ENCODE assay signal across 8 cellular contexts in the genomic region with DNA sequence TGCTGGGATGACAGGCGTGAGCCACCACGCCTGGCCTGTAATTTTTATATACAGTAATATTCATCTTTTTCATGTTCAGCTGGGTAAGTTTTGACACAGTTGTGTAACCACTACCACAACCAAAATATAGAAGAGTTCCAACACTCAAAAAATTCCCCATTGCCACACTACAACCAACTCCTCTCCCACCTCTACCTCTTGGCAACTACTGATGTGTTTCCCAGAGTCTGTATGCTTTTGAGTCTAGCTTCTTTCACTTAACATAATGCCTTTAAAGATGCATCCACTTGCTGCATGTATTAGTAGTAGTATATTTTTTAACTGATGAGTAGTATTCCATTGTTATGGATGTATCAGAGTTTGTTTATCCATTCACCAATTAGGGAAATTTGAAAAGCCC.
DNase-seq lines count a peak whose midpoint lies in the region; ATAC-seq and TF ChIP-seq lines count a peak whose summit lies in the region.

No MANE protein-coding gene starts in this region.

- H3K27me3 Mint-ChIP-seq in activated naive CD4-positive, alpha-beta T cell treated with anti-CD3 and anti-CD28 coated beads, Interleukin-2, amount 50 U/mL, for 24 hours, result no peaks in the 10 kb centered on the region
- H3K27me3 Mint-ChIP-seq in stimulated activated naive CD8-positive, alpha-beta T cell treated with anti-CD3 and anti-CD28 coated beads, Interleukin-15, Interleukin-2, amounts not matched to agents 100 ng/mL and 50 ng/mL, for 24 hours, result no peaks in the 10 kb centered on the region
- H3K27me3 Mint-ChIP-seq in glutamatergic neuron (ENCODE audit: unreplicated experiment), result peaks cover 2% of the 10 kb centered on the region

- no peak for DNase-seq in activated naive CD4-positive, alpha-beta T cell treated with anti-CD3 and anti-CD28 coated beads, Interleukin-2, amount 50 U/mL, for 16 hours
- DNase-seq in cortex of kidney (lab: John Stamatoyannopoulos, UW) (no peak), glutamatergic neuron (no peak)
- DNase-seq in effector CD8-positive, alpha-beta T cell (lab: John Stamatoyannopoulos, UW), result no peak

- H3K4me3 Mint-ChIP-seq in activated naive CD4-positive, alpha-beta T cell treated with anti-CD3 and anti-CD28 coated beads, Interleukin-2, amount 50 U/mL, for 24 hours, result peak overlapping the region; percentile 24
- peak overlapping the region; percentile 19 for H3K4me3 Mint-ChIP-seq in stimulated activated naive CD8-positive, alpha-beta T cell treated with anti-CD3 and anti-CD28 coated beads, Interleukin-15, Interleukin-2, amounts not matched to agents 100 ng/mL and 50 ng/mL, for 24 hours
- H3K4me3 Mint-ChIP-seq in glutamatergic neuron (ENCODE audit: unreplicated experiment), result no peak overlapping the region

- peak overlapping the region; percentile 52 for H3K27ac Mint-ChIP-seq in activated naive CD4-positive, alpha-beta T cell treated with anti-CD3 and anti-CD28 coated beads, Interleukin-2, amount 50 U/mL, for 24 hours
- H3K27ac Mint-ChIP-seq in stimulated activated naive CD8-positive, alpha-beta T cell treated with anti-CD3 and anti-CD28 coated beads, Interleukin-15, Interleukin-2, amounts not matched to agents 100 ng/mL and 50 ng/mL, for 24 hours, result peak overlapping the region; percentile 88
- H3K27ac Mint-ChIP-seq in glutamatergic neuron (ENCODE audit: unreplicated experiment), result no peak overlapping the region

- no peaks in the 10 kb centered on the region for H3K9me3 Mint-ChIP-seq in activated naive CD4-positive, alpha-beta T cell treated with anti-CD3 and anti-CD28 coated beads, Interleukin-2, amount 50 U/mL, for 24 hours
- H3K9me3 Mint-ChIP-seq in stimulated activated naive CD8-positive, alpha-beta T cell treated with anti-CD3 and anti-CD28 coated beads, Interleukin-15, Interleukin-2, amounts not matched to agents 100 ng/mL and 50 ng/mL, for 24 hours, result no peaks in the 10 kb centered on the region
- no peaks in the 10 kb centered on the region for H3K9me3 Mint-ChIP-seq in glutamatergic neuron (ENCODE audit: unreplicated experiment)

- H3K36me3 Mint-ChIP-seq in activated naive CD4-positive, alpha-beta T cell treated with anti-CD3 and anti-CD28 coated beads, Interleukin-2, amount 50 U/mL, for 24 hours, result peaks cover 4% of the 10 kb centered on the region
- H3K36me3 Mint-ChIP-seq in stimulated activated naive CD8-positive, alpha-beta T cell treated with anti-CD3 and anti-CD28 coated beads, Interleukin-15, Interleukin-2, amounts not matched to agents 100 ng/mL and 50 ng/mL, for 24 hours (ENCODE audit: low read depth), result peaks cover 17% of the 10 kb centered on the region
- no peaks in the 10 kb centered on the region for H3K36me3 Mint-ChIP-seq in glutamatergic neuron (ENCODE audit: unreplicated experiment)

- ATAC-seq in HG02588 (IDR thresholded peaks at IDR 0.05; ENCODE audit: unreplicated experiment), result peak; percentile 48
- ATAC-seq in HG03521 (IDR thresholded peaks at IDR 0.05; ENCODE audit: unreplicated experiment), result peak; percentile 24

- TF ChIP-seq CTCF in glutamatergic neuron (IDR thresholded peaks at IDR 0.05; ENCODE audit: partially characterized antibody, unreplicated experiment), result no peak

- peaks cover 63% of the 10 kb centered on the region for H3K4me1 Mint-ChIP-seq in activated naive CD4-positive, alpha-beta T cell treated with anti-CD3 and anti-CD28 coated beads, Interleukin-2, amount 50 U/mL, for 24 hours
- H3K4me1 Mint-ChIP-seq in stimulated activated naive CD8-positive, alpha-beta T cell treated with anti-CD3 and anti-CD28 coated beads, Interleukin-15, Interleukin-2, amounts not matched to agents 100 ng/mL and 50 ng/mL, for 24 hours (ENCODE audit: low read depth), result peaks cover 47% of the 10 kb centered on the region
- peaks cover 5% of the 10 kb centered on the region for H3K4me1 Mint-ChIP-seq in glutamatergic neuron (ENCODE audit: low read depth, unreplicated experiment)
